In the genomic region with DNA sequence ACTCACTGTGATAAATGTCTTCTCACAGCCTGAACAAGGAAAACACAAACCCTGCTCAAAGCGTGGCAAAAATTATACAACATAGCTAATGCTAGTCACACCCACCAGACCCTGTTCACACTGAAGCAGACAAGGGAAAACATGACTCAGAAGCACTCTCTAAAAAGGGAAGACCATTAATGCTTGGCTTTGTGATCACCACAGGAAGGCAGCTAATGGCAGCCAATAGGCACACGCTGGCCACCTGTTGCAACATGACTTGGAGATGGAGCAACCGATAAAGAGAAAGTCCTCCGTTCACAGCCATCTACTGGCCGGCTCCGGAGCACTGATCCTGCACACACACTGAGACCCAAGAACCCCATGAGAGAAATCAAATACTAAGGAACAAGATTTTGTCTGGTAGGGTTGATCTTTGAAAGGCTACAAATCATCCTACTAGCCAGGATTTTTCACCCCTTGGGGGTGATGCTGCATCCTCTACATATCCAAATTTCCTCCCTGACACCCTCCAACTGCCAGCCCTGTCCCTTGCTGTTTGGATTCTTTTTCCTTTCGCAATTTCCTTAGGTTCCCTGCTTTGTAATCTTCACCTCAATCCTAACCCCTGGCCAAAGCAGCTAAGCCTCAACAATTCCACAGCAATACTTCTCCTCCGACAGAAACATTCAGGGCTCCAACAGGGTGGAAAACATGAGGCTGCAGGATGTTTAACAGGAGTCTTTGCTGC, we compare ENCODE assay signal across 8 cellular contexts. TPM values are rescaled to one million over a fixed set of nuclear protein-coding genes. Genes with fewer than 3 reads are reported as not detected.
A peak's percentile ranks its signal among the peaks of the same experiment; 100 is the strongest.
DNase-seq lines count a peak whose midpoint lies in the region; ATAC-seq and TF ChIP-seq lines count a peak whose summit lies in the region.

No MANE protein-coding gene starts in this region.

- peak; percentile 59 for DNase-seq in 8988T
- DNase-seq in GM04503 (ENCODE audit: low read depth): peak; percentile 88
- DNase-seq in NCI-H345 (lab: John Stamatoyannopoulos, UW): peak; percentile 68
- peak; percentile 53 to 93 (median 88) for DNase-seq in adrenal gland
- peak; percentile 70 to 80 (median 76) for DNase-seq in right cardiac atrium
- DNase-seq in pulmonary artery endothelial cell (ENCODE audit: low read depth, low spot score): peak; percentile 70

- H3K4me1 ChIP-seq in adrenal gland (replicated peaks in 1 of 2) (peaks cover 31 to 53% of the 10 kb centered on the region in 2 donors), right cardiac atrium (ENCODE audit: control insufficient read depth, insufficient read depth, low read length) (peaks cover 20% of the 10 kb centered on the region)

- intact Hi-C loops in adrenal gland (cut with DNase I) (no loop called here), right cardiac atrium (cut with DNase I) (loop anchor here in 1 of 4 donors (10.0 kb wide), 1 partner anchor 208 kb away; no protein-coding TSS in a partner anchor)

- peak overlapping the region in 4 of 5 donors; percentile 39 to 84 (median 64) for H3K27ac ChIP-seq in adrenal gland
- H3K27ac ChIP-seq in right cardiac atrium (ENCODE audit: low read length): no peak overlapping the region

- ATAC-seq in right cardiac atrium (peak; percentile 2 to 62), HG02981 (IDR thresholded peaks at IDR 0.05; ENCODE audit: unreplicated experiment) (no peak), HG03097 (IDR thresholded peaks at IDR 0.05; ENCODE audit: low FRiP score, unreplicated experiment) (no peak)

- peaks cover 0 to 47% of the 10 kb centered on the region in 2 donors for H3K36me3 ChIP-seq in adrenal gland (replicated peaks in 1 of 2)

- peak in 1 of 2 donors; percentile 58 for TF ChIP-seq POLR2A in adrenal gland (IDR thresholded peaks at IDR 0.05)

- 29 to 42% (median 40%) methylated on average over 8 of the region's 8 CpGs for WGBS in adrenal gland, 4 donors
- 36% methylated on average over 8 of the region's 8 CpGs for WGBS in right cardiac atrium

- H3K4me3 ChIP-seq in adrenal gland: peak overlapping the region in 1 of 4 donors; percentile 87
- H3K4me3 ChIP-seq in right cardiac atrium (ENCODE audit: low read length): no peak overlapping the region

- H3K9me3 ChIP-seq in adrenal gland (replicated peaks in 1 of 3): no peaks in the 10 kb centered on the region
- H3K9me3 ChIP-seq in right cardiac atrium (ENCODE audit: control insufficient read depth, low read length): no peaks in the 10 kb centered on the region

- H3K27me3 ChIP-seq in adrenal gland (no peaks in the 10 kb centered on the region), right cardiac atrium (ENCODE audit: control insufficient read depth, insufficient read depth) (no peaks in the 10 kb centered on the region)

- TF ChIP-seq CTCF in adrenal gland (IDR thresholded peaks at IDR 0.05): peak in 1 of 6 experiments; percentile 6

RNA-seq across cellular contexts. Expression of a gene that starts 3.2 kb away (rescaled TPM):
- 10 to 100 TPM; 25.2 to 45.2 (median 33.7) TPM for total RNA-seq in adrenal gland
- polyA plus RNA-seq in adrenal gland: 10 to 100 TPM; 16.4 to 18.4 (median 17.4) TPM
- 10 to 100 TPM; 17.8 to 21.6 (median 19.7) TPM for total RNA-seq in right cardiac atrium
- 8.2 TPM for polyA plus RNA-seq in right cardiac atrium
- total RNA-seq in pulmonary artery endothelial cell: 15.2 and 20.5 TPM in 2 replicates

RNA-seq across cellular contexts. Expression of a gene that starts 45.1 kb away (rescaled TPM):
- total RNA-seq in adrenal gland: under 1 TPM in 1 of 8 donors, not detected in 7; under 0.01 TPM
- under 1 TPM in 2 of 3 donors, not detected in 1; 0.03 to 0.04 TPM for polyA plus RNA-seq in adrenal gland
- not detected for total RNA-seq in right cardiac atrium
- not detected for polyA plus RNA-seq in right cardiac atrium
- total RNA-seq in pulmonary artery endothelial cell: not detected in 2 replicates

RNA-seq across cellular contexts. Expression of a gene that starts 51.5 kb away (rescaled TPM):
- total RNA-seq in adrenal gland (1 to 10 TPM in 4 of 8 donors, under 1 TPM in 4; 0.36 to 3.0 (median 1.2) TPM), right cardiac atrium (under 1 TPM in 3 of 4 donors, not detected in 1; 0.19 to 0.59 (median 0.34) TPM), pulmonary artery endothelial cell (not detected in 2 replicates)
- polyA plus RNA-seq in adrenal gland (under 1 TPM in 2 of 3 donors, not detected in 1; 0.67 to 0.80 TPM), right cardiac atrium (0.11 TPM)

Comparison
In these comparisons a context has a peak if more than half of its experiments do, and no peak if none do; other contexts are left out.
1. ATAC-seq: peak in right cardiac atrium (2 of 2); none in HG02981 (single experiment) and HG03097 (single experiment).
2. Peak in every context shown above with its lines, with median percentiles within 50 percentile points of each other: DNase-seq.